Comparison of ENCODE assay signal across 1 cellular context in genomic region chr16:85947511-85948509, GRCh38.
TF ChIP-seq lines count a peak whose summit lies in the region.

No MANE protein-coding gene starts in this region.

TF ChIP-seq in GM12878, 131 proteins besides CTCF, POLR2A, EP300 and RAD21 (continued from another document):
- TF ChIP-seq REST (IDR thresholded peaks at IDR 0.05; ENCODE audit: low read depth, low read length): no peak
- TF ChIP-seq BCL11A (IDR thresholded peaks at IDR 0.05; ENCODE audit: low read depth, low read length): peak; percentile 65; the same call in 1 of the 2 replicates
- TF ChIP-seq ATF7 (IDR thresholded peaks at IDR 0.05; ENCODE audit: low read depth): peak; percentile 86
- peak; percentile 67 to 69; a peak in 2 of 4 replicates for TF ChIP-seq BHLHE40 (IDR thresholded peaks at IDR 0.05; ENCODE audit: borderline replicate concordance in 1 of 2, low read depth in 2 of 2, low read length in 1 of 2)
- peak; percentile 82; the same call in 1 of the 2 replicates for TF ChIP-seq MTA2 (IDR thresholded peaks at IDR 0.05; ENCODE audit: low read depth)
- TF ChIP-seq ETV6 (conservative IDR thresholded peaks at IDR 0.05 in 1 of 2, IDR thresholded peaks at IDR 0.05 in 1 of 2; ENCODE audit: borderline replicate concordance in 1 of 2, low read depth in 1 of 2): peak in 1 of 2 experiments; percentile 95; a peak in 2 of 4 replicates
- no peak for TF ChIP-seq CBX5 (IDR thresholded peaks at IDR 0.05; ENCODE audit: low read depth)
- TF ChIP-seq SPI1 (IDR thresholded peaks at IDR 0.05; ENCODE audit: borderline replicate concordance, insufficient read depth, low read depth, low read length): peak; percentile 16; the same call in 1 of the 2 replicates
- TF ChIP-seq ZBTB40 (IDR thresholded peaks at IDR 0.05; ENCODE audit: borderline replicate concordance): peak; percentile 25; the same call in 1 of the 2 replicates
- no peak for TF ChIP-seq TCF7 (IDR thresholded peaks at IDR 0.05; ENCODE audit: borderline replicate concordance)
- TF ChIP-seq PAX5 (IDR thresholded peaks at IDR 0.05; ENCODE audit: borderline replicate concordance, low read depth, low read length): peak; percentile 60; the same call in 1 of the 2 replicates
- TF ChIP-seq MEF2B (IDR thresholded peaks at IDR 0.05; ENCODE audit: partially characterized antibody, poor library complexity, severe bottlenecking): peak; percentile 71
- peak; percentile 78 for TF ChIP-seq BCL3 (IDR thresholded peaks at IDR 0.05; ENCODE audit: borderline replicate concordance, insufficient read depth, low read depth, low read length, poor library complexity, severe bottlenecking)
- peak; percentile 80; the same call in 1 of the 2 replicates for TF ChIP-seq CREM (IDR thresholded peaks at IDR 0.05; ENCODE audit: low read depth)
- peak; percentile 94 for TF ChIP-seq JUNB (IDR thresholded peaks at IDR 0.05)
- TF ChIP-seq RB1 (IDR thresholded peaks at IDR 0.05; ENCODE audit: borderline replicate concordance): no peak
- 0 out of 4 replicates have a peak, but pooled peaks of 1 of the 2 experiments have one; percentile 39 for TF ChIP-seq SRF (IDR thresholded peaks at IDR 0.05; ENCODE audit: low read depth in 2 of 2, low read length in 2 of 2)
- TF ChIP-seq RAD51 (IDR thresholded peaks at IDR 0.05): no peak
- TF ChIP-seq CREB1 (IDR thresholded peaks at IDR 0.05; ENCODE audit: low read depth): no peak
- peak; percentile 75 for TF ChIP-seq IRF4 (IDR thresholded peaks at IDR 0.05; ENCODE audit: low read depth, low read length)
- no peak for TF ChIP-seq STAT1 (conservative IDR thresholded peaks at IDR 0.05)
- no peak for TF ChIP-seq SMC3 (IDR thresholded peaks at IDR 0.05; ENCODE audit: borderline replicate concordance, low read length)
- 0 out of 2 replicates have a peak, but pooled peaks have one; percentile 28 for TF ChIP-seq CHD2 (IDR thresholded peaks at IDR 0.05; ENCODE audit: borderline replicate concordance, low read depth, low read length)
- 0 out of 2 replicates have a peak, but pooled peaks have one; percentile 50 for TF ChIP-seq MLLT1 (IDR thresholded peaks at IDR 0.05)
- TF ChIP-seq MXI1 (IDR thresholded peaks at IDR 0.05; ENCODE audit: low read depth, low read length): no peak
- peak in 1 of 2 experiments; percentile 51; a peak in 1 of 3 replicates for TF ChIP-seq EGR1 (IDR thresholded peaks at IDR 0.05; ENCODE audit: borderline replicate concordance in 1 of 2, low read depth in 2 of 2, low read length in 2 of 2)
- peak; percentile 88 for TF ChIP-seq RELB (IDR thresholded peaks at IDR 0.05; ENCODE audit: low read depth)
- peak; percentile 33; the same call in 1 of the 2 replicates for TF ChIP-seq NKRF (conservative IDR thresholded peaks at IDR 0.05)
- TF ChIP-seq IKZF2 (IDR thresholded peaks at IDR 0.05): peak; percentile 96 to 97
- TF ChIP-seq MYB (IDR thresholded peaks at IDR 0.05; ENCODE audit: borderline replicate concordance, low read depth, low read length): no peak
- no peak for TF ChIP-seq ZZZ3 (IDR thresholded peaks at IDR 0.05; ENCODE audit: control insufficient read depth, insufficient read length, low read depth)
- peak; percentile 87 for TF ChIP-seq GATAD2B (conservative IDR thresholded peaks at IDR 0.05; ENCODE audit: low read depth)
- peak; percentile 80 for TF ChIP-seq SMARCA5 (IDR thresholded peaks at IDR 0.05)
- TF ChIP-seq SUZ12 (IDR thresholded peaks at IDR 0.05; ENCODE audit: unreplicated experiment): no peak
- TF ChIP-seq TCF12 (IDR thresholded peaks at IDR 0.05; ENCODE audit: low read depth, low read length): peak; percentile 86
- TF ChIP-seq PBX3 (IDR thresholded peaks at IDR 0.05; ENCODE audit: insufficient replicate concordance, low read depth, low read length): no peak
- TF ChIP-seq ZBTB4 (CRISPR knock-in tag; IDR thresholded peaks at IDR 0.05): no peak
- no peak for TF ChIP-seq ZNF384 (IDR thresholded peaks at IDR 0.05; ENCODE audit: borderline replicate concordance, low read depth, low read length)
- TF ChIP-seq KAT2A (conservative IDR thresholded peaks at IDR 0.05; ENCODE audit: control insufficient read depth, low read depth, low read length): no peak
- TF ChIP-seq ZNF24 (IDR thresholded peaks at IDR 0.05): 0 out of 2 replicates have a peak, but pooled peaks have one; percentile 47
- 0 out of 2 replicates have a peak, but pooled peaks have one; percentile 40 for TF ChIP-seq NR2F1 (conservative IDR thresholded peaks at IDR 0.05)
- TF ChIP-seq CHD4 (IDR thresholded peaks at IDR 0.05): no peak
- no peak for TF ChIP-seq NFXL1 (IDR thresholded peaks at IDR 0.05; ENCODE audit: borderline replicate concordance)
